ENCODE assay signal across 17 cellular contexts in the genomic region with DNA sequence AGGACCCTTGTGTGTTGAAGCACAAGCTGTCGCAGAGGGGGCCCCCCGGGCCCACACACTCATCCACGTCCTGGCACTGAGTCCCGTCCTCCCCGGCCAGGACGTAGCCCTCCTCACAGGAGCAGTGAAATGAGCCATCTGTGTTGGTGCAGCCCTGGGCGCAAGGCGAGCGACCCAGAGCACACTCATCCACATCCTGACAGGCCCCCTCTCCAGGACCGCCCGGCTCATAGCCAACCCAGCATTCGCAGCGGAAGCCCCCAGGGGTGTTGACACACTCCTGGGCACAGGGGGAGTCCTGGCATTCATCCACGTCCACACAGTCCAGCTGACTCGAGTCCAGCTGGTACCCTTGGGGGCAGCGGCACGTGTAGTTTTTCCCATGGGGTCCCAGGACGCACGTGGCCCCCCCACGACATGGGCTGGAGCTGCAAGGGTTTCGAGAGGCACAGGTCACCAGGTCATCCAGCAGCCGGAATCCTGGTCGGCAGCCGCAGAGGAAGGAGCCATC. TPM values are rescaled to one million over a fixed set of nuclear protein-coding genes. Genes with fewer than 3 reads are reported as not detected.
DNase-seq lines count a peak whose midpoint lies in the region; ATAC-seq and TF ChIP-seq lines count a peak whose summit lies in the region.
"Had no signal": no experiment of that assay in that cellular context is flagged by ENCODE, and none has a peak within 500 bp of the region (broad histone marks: within the 10 kb centered on the region; RNA-seq: fewer than 3 reads in every experiment).

No MANE protein-coding gene starts in this region.

- TF ChIP-seq CTCF in psoas muscle (IDR thresholded peaks at IDR 0.05) (no peak), vagina (IDR thresholded peaks at IDR 0.05) (no peak)

- in situ Hi-C loops in GM23248 (cut with MboI): no loop called here

- H3K36me3 ChIP-seq in psoas muscle (ENCODE audit: insufficient read depth in 1 of 2, low read depth in 1 of 2) (no peaks in the 10 kb centered on the region), vagina (no peaks in the 10 kb centered on the region), GM23248 (ENCODE audit: low read depth) (no peaks in the 10 kb centered on the region)
- H3K36me3 ChIP-seq: HAP-1 had no signal

- peak; percentile 52 for DNase-seq in SIG-M5 treated with dmso at 0.1 percent for 504 hours (lab: John Stamatoyannopoulos, UW; ENCODE audit: unreplicated experiment)
- no peak for DNase-seq in SIG-M5 (lab: John Stamatoyannopoulos, UW)
- no peak for DNase-seq in left lobe of liver (ENCODE audit: low spot score)
- no peak for DNase-seq in psoas muscle
- no peak for DNase-seq in vagina (ENCODE audit: extremely low spot score in 2 of 2)
- no peak for DNase-seq in NCI-H187 (lab: John Stamatoyannopoulos, UW)
- DNase-seq in GM23248: no peak
- DNase-seq: 8988T; CD8-positive, alpha-beta T cell; NCI-H1092; nephron progenitor cell; SK-N-SH had no signal

- no peaks in the 10 kb centered on the region for H3K79me2 ChIP-seq in GM23248 (ENCODE audit: insufficient read depth)

- WGBS in psoas muscle, 3 donors: 64 to 68% (median 67%) methylated on average over 24 of the region's 24 CpGs
- 75 to 78% methylated on average over 23 to 24 of the region's 24 CpGs for WGBS in GM23248 (ENCODE audit: low coverage in 1 of 2, low lambda C conversion rate in 2 of 2, missing lambda C conversion rate in 2 of 2), 2 experiments

- no peak overlapping the region for H3K4me2 ChIP-seq in GM23248 (ENCODE audit: unreplicated experiment)
- H3K4me2 ChIP-seq: SK-N-SH had no signal

- H3K4me1 ChIP-seq in psoas muscle (no peaks in the 10 kb centered on the region), vagina (peaks cover 12% of the 10 kb centered on the region), GM23248 (ENCODE audit: insufficient read depth) (no peaks in the 10 kb centered on the region)
- H3K4me1 ChIP-seq: HAP-1 had no signal

- no peaks in the 10 kb centered on the region for H3K9me3 ChIP-seq in psoas muscle
- H3K9me3 ChIP-seq in vagina: no peaks in the 10 kb centered on the region
- no peaks in the 10 kb centered on the region for H3K9me3 ChIP-seq in GM23248 (ENCODE audit: low read depth)
- H3K9me3 ChIP-seq: HAP-1, SK-N-SH had no signal

- intact Hi-C loops in psoas muscle (cut with DNase I) (loop anchor here in 1 of 2 donors (5.0 kb wide), 1 partner anchor 33 kb away; no protein-coding TSS in a partner anchor), vagina (cut with DNase I) (loop anchor here (10.0 kb wide), 1 partner anchor 60 kb away; no protein-coding TSS in a partner anchor)

- H2AFZ ChIP-seq in GM23248: no peak overlapping the region

- peak overlapping the region; percentile 82 for H3K27ac ChIP-seq in psoas muscle
- peak overlapping the region; percentile 70 for H3K27ac ChIP-seq in vagina
- no peak overlapping the region for H3K27ac ChIP-seq in GM23248

- no peaks in the 10 kb centered on the region for H3F3A ChIP-seq in GM23248 (ENCODE audit: insufficient read depth)

- no peaks in the 10 kb centered on the region for H4K20me1 ChIP-seq in GM23248 (ENCODE audit: insufficient read depth)

- peak overlapping the region; percentile 67 for H3K4me3 ChIP-seq in psoas muscle
- peak overlapping the region; percentile 22 to 38 for H3K4me3 ChIP-seq in vagina
- no peak overlapping the region for H3K4me3 ChIP-seq in GM23248
- H3K4me3 ChIP-seq: HAP-1 had no signal

- no peak for TF ChIP-seq POLR2A in vagina (IDR thresholded peaks at IDR 0.05)

- H3K27me3 ChIP-seq in psoas muscle (ENCODE audit: insufficient read depth in 3 of 3, low read length in 2 of 3) (no peaks in the 10 kb centered on the region), vagina (no peaks in the 10 kb centered on the region), GM23248 (replicated peaks; ENCODE audit: insufficient read depth) (peaks cover 8% of the 10 kb centered on the region)

- ATAC-seq in left lobe of liver (peak; percentile 11), psoas muscle (peak in 3 of 4 donors; percentile 18 to 21 (median 20)), HG03442 (IDR thresholded peaks at IDR 0.05; ENCODE audit: unreplicated experiment) (no peak)
- ATAC-seq: CD8-positive, alpha-beta T cell had no signal

- no peaks in the 10 kb centered on the region for H3K9me2 ChIP-seq in GM23248 (ENCODE audit: insufficient read depth)
- H3K9me2 ChIP-seq: SK-N-SH had no signal

- no peak overlapping the region for H3K9ac ChIP-seq in GM23248
- H3K9ac ChIP-seq: SK-N-SH had no signal

RNA-seq across cellular contexts. Expression of a gene that starts 1.2 kb away (rescaled TPM):
- total RNA-seq in left lobe of liver (4.8 TPM), psoas muscle (10 to 100 TPM; 17.6 to 35.7 (median 34.6) TPM), vagina (45.4 TPM)
- polyA plus RNA-seq in psoas muscle (10 to 100 TPM in 1 of 3 donors, 1 to 10 TPM in 2; 7.7 to 15.5 (median 9.5) TPM), GM23248 (2016; fragmentation: Nextera tagmentation; extraction: Ambion mirVana) (0.03 TPM in 1 of 2 replicates, not detected in the other)
- total RNA-seq in GM23248 (2014; rRNA removed; shearing (Covaris generic)): not detected in 2 replicates
- polyA plus RNA-seq: keratinocyte had no signal

RNA-seq across cellular contexts. Expression of a gene that starts 35.4 kb away (rescaled TPM):
- 2.2 TPM for total RNA-seq in left lobe of liver
- 10 to 100 TPM in 3 of 4 donors, 1 to 10 TPM in 1; 6.5 to 75.3 (median 55.2) TPM for total RNA-seq in psoas muscle
- polyA plus RNA-seq in psoas muscle: 100 to 1,000 TPM in 1 of 3 donors, 10 to 100 TPM in 2; 10.8 to 604 (median 12.9) TPM
- total RNA-seq in vagina: 76.9 TPM
- total RNA-seq in GM23248 (2014; rRNA removed; shearing (Covaris generic)): 15.6 and 15.7 TPM in 2 replicates
- polyA plus RNA-seq in GM23248 (2016; fragmentation: Nextera tagmentation; extraction: Ambion mirVana): 5.9 and 7.4 TPM in 2 replicates
- total RNA-seq: activated CD8-positive, alpha-beta memory T cell treated with anti-CD3 and anti-CD28 coated beads for 36 hours had no signal

RNA-seq across cellular contexts. Expression of a gene that starts 49.8 kb away (rescaled TPM):
- total RNA-seq in left lobe of liver: not detected
- total RNA-seq in psoas muscle: not detected
- not detected for polyA plus RNA-seq in psoas muscle
- not detected for total RNA-seq in vagina
- total RNA-seq in GM23248 (2014; rRNA removed; shearing (Covaris generic)): not detected in 2 replicates
- not detected in 2 replicates for polyA plus RNA-seq in GM23248 (2016; fragmentation: Nextera tagmentation; extraction: Ambion mirVana)
- total RNA-seq: activated CD8-positive, alpha-beta memory T cell treated with anti-CD3 and anti-CD28 coated beads for 36 hours; CD8-positive, alpha-beta T cell; Daoy had no signal
- polyA plus RNA-seq: keratinocyte, SK-N-SH had no signal
